In genomic region chr9:17986595-17986994, GRCh38 we compare ENCODE assay signal across 22 cellular contexts.
"Had no signal": no experiment of that assay in that cellular context is flagged by ENCODE, and none has a peak within 500 bp of the region (broad histone marks: within the 10 kb centered on the region; RNA-seq: fewer than 3 reads in every experiment).

No MANE protein-coding gene starts in this region.

- H3K4me1 ChIP-seq: left ventricle myocardium inferior, pancreas, prostate gland, suprapubic skin, tibial artery, uterus had no signal

- H3K9me3 ChIP-seq: pancreas, prostate gland, suprapubic skin, thoracic aorta, uterus had no signal

- DNase-seq: hippocampal formation; kidney; left ventricle myocardium inferior; midbrain; naive thymus-derived CD8-positive, alpha-beta T cell; nucleus accumbens; pancreas; posterior cingulate gyrus; retina; right cardiac atrium; stimulated activated CD4-positive, alpha-beta T cell treated with anti-CD3 and anti-CD28 coated beads, Interleukin-12 subunit alpha, Interleukin-12 subunit beta, amount 100 ng/mL, for 4 hours; stimulated activated CD4-positive, alpha-beta T cell treated with anti-CD3 and anti-CD28 coated beads, Interleukin-15, amount 100 ng/mL, for 24 hours; stimulated activated CD4-positive, alpha-beta T cell treated with anti-CD3 and anti-CD28 coated beads, Interleukin-2, amount 100 ng/mL, for 24 hours; stimulated activated CD4-positive, alpha-beta T cell treated with anti-CD3 and anti-CD28 coated beads, Interleukin-4, amount 100 ng/mL, for 1 hour; stimulated activated naive B cell treated with anti-CD40 and anti-IgM and Interleukin-4, amounts not matched to agents 10 μg/mL and 1 μg/mL and 100 μg/mL, for 72 hours; tibial artery; uterus had no signal

- H3K4me3 ChIP-seq: left ventricle myocardium inferior, lung, pancreas, prostate gland, skin epidermis, suprapubic skin, thoracic aorta, tibial artery, uterus had no signal

- H3K36me3 ChIP-seq: left ventricle myocardium inferior, pancreas, prostate gland, suprapubic skin, thoracic aorta, tibial artery, uterus had no signal

- H3K27me3 ChIP-seq: pancreas, suprapubic skin, tibial artery, uterus had no signal

- H3K27ac ChIP-seq: left ventricle myocardium inferior, pancreas, prostate gland, skin epidermis, suprapubic skin, thoracic aorta, tibial artery, uterus had no signal
